Comparison of ENCODE assay signal across 14 cellular contexts in genomic region chr1:233627823-233628222, GRCh38. TPM values are rescaled to one million over a fixed set of nuclear protein-coding genes. Genes with fewer than 3 reads are reported as not detected.
DNase-seq lines count a peak whose midpoint lies in the region; ATAC-seq and TF ChIP-seq lines count a peak whose summit lies in the region.
"Had no signal": no experiment of that assay in that cellular context is flagged by ENCODE, and none has a peak within 500 bp of the region (broad histone marks: within the 10 kb centered on the region; RNA-seq: fewer than 3 reads in every experiment).

No MANE protein-coding gene starts in this region.

- H3K27ac Mint-ChIP-seq in activated T-helper 17 cell treated with anti-CD3 and anti-CD28 coated beads, Interleukin-2, amount 50 U/mL, for 72 hours = peak overlapping the region; percentile 79
- H3K27ac Mint-ChIP-seq: naive B cell, progenitor cell of endocrine pancreas had no signal

- peaks cover 19% of the 10 kb centered on the region for H3K27me3 Mint-ChIP-seq in activated T-helper 17 cell treated with anti-CD3 and anti-CD28 coated beads, Interleukin-2, amount 50 U/mL, for 72 hours
- H3K27me3 Mint-ChIP-seq: progenitor cell of endocrine pancreas had no signal

- in situ Hi-C loops in HAP-1 (cut with MboI; ENCODE audit: low sequenced_read_pairs) = no loop called here
- in situ Hi-C loops in gastrocnemius medialis (cut with MboI; ENCODE audit: low sequenced_read_pairs in 4 of 4) = no loop called here

- no peaks in the 10 kb centered on the region for H3K4me1 ChIP-seq in HAP-1
- no peaks in the 10 kb centered on the region for H3K4me1 ChIP-seq in gastrocnemius medialis
- no peaks in the 10 kb centered on the region for H3K4me1 ChIP-seq in psoas muscle
- H3K4me1 ChIP-seq: heart right ventricle, uterus had no signal

- H3K4me3 ChIP-seq in HAP-1 = no peak overlapping the region
- H3K4me3 ChIP-seq in gastrocnemius medialis = no peak overlapping the region
- no peak overlapping the region for H3K4me3 ChIP-seq in psoas muscle
- H3K4me3 ChIP-seq: cardiac muscle cell, heart right ventricle, uterus had no signal

- no peaks in the 10 kb centered on the region for H3K9me3 Mint-ChIP-seq in activated T-helper 17 cell treated with anti-CD3 and anti-CD28 coated beads, Interleukin-2, amount 50 U/mL, for 72 hours

- H3K36me3 ChIP-seq in HAP-1 (replicated peaks) (no peaks in the 10 kb centered on the region), gastrocnemius medialis (no peaks in the 10 kb centered on the region), psoas muscle (ENCODE audit: insufficient read depth in 1 of 2, low read depth in 1 of 2) (no peaks in the 10 kb centered on the region)
- H3K36me3 ChIP-seq: cardiac muscle cell, heart right ventricle, uterus had no signal

- intact Hi-C loops in gastrocnemius medialis (cut with DNase I; ENCODE audit: low total_unique reads) (no loop called here), psoas muscle (cut with DNase I) (no loop called here)

- peak; percentile 17 for DNase-seq in Daoy (ENCODE audit: low read depth)
- DNase-seq in HAP-1 (ENCODE audit: low spot score in 2 of 2) = no peak
- no peak for DNase-seq in gastrocnemius medialis
- DNase-seq in psoas muscle = no peak
- DNase-seq: heart right ventricle, naive B cell, NCI-H1048, uterus had no signal

- H3K27ac ChIP-seq in gastrocnemius medialis = no peak overlapping the region
- no peak overlapping the region for H3K27ac ChIP-seq in psoas muscle
- H3K27ac ChIP-seq: cardiac muscle cell, heart right ventricle, uterus had no signal

- peak; percentile 97 for ATAC-seq in GM18867 (IDR thresholded peaks at IDR 0.05; ENCODE audit: unreplicated experiment)
- peak; percentile 50 for ATAC-seq in HG03066 (IDR thresholded peaks at IDR 0.05; ENCODE audit: low read depth, unreplicated experiment)
- ATAC-seq in activated T-helper 17 cell treated with anti-CD3 and anti-CD28 coated beads, Interleukin-2, amount 50 U/mL, for 72 hours (replicated peaks) = peak; percentile 93
- no peak for ATAC-seq in HG03457 (IDR thresholded peaks at IDR 0.05; ENCODE audit: unreplicated experiment)
- ATAC-seq in gastrocnemius medialis = no peak
- ATAC-seq in psoas muscle = no peak
- ATAC-seq: heart right ventricle had no signal

- no peak for TF ChIP-seq POLR2A in gastrocnemius medialis (IDR thresholded peaks at IDR 0.05)

- H3K27me3 ChIP-seq in HAP-1 (ENCODE audit: low read depth) (no peaks in the 10 kb centered on the region), gastrocnemius medialis (no peaks in the 10 kb centered on the region), psoas muscle (ENCODE audit: insufficient read depth in 3 of 3, low read length in 2 of 3) (no peaks in the 10 kb centered on the region)
- H3K27me3 ChIP-seq: cardiac muscle cell, heart right ventricle, uterus had no signal

- no peaks in the 10 kb centered on the region for H3K36me3 Mint-ChIP-seq in activated T-helper 17 cell treated with anti-CD3 and anti-CD28 coated beads, Interleukin-2, amount 50 U/mL, for 72 hours (ENCODE audit: low read depth)
- H3K36me3 Mint-ChIP-seq: naive B cell had no signal

- TF ChIP-seq CTCF in gastrocnemius medialis (IDR thresholded peaks at IDR 0.05 in 4 of 5, conservative IDR thresholded peaks at IDR 0.05 in 1 of 5) = no peak
- TF ChIP-seq CTCF in psoas muscle (IDR thresholded peaks at IDR 0.05) = no peak

- 91 to 95% (median 91%) methylated on average over 4 of the region's 4 CpGs for WGBS in psoas muscle, 3 donors

- H3K9me3 ChIP-seq in HAP-1 = no peaks in the 10 kb centered on the region
- no peaks in the 10 kb centered on the region for H3K9me3 ChIP-seq in gastrocnemius medialis
- no peaks in the 10 kb centered on the region for H3K9me3 ChIP-seq in psoas muscle
- H3K9me3 ChIP-seq: heart right ventricle, uterus had no signal

- peak overlapping the region; percentile 46 for H3K4me3 Mint-ChIP-seq in activated T-helper 17 cell treated with anti-CD3 and anti-CD28 coated beads, Interleukin-2, amount 50 U/mL, for 72 hours
- H3K4me3 Mint-ChIP-seq: naive B cell had no signal

- no peaks in the 10 kb centered on the region for H3K4me1 Mint-ChIP-seq in activated T-helper 17 cell treated with anti-CD3 and anti-CD28 coated beads, Interleukin-2, amount 50 U/mL, for 72 hours
- H3K4me1 Mint-ChIP-seq: naive B cell had no signal

RNA-seq across cellular contexts. Expression of gene KCNK1, which starts 13.9 kb away (rescaled TPM):
- 12.7 and 19.3 TPM in 2 replicates for total RNA-seq in Daoy (2014; rRNA removed; shearing (Covaris generic))
- total RNA-seq in activated T-helper 17 cell treated with anti-CD3 and anti-CD28 coated beads, Interleukin-2, amount 50 U/mL, for 72 hours = 1 to 10 TPM; 3.4 to 10.0 TPM
- under 1 TPM in 2 of 4 donors, not detected in 2; 0.20 to 0.49 TPM for total RNA-seq in gastrocnemius medialis
- under 1 TPM in 3 of 4 donors, not detected in 1; 0.17 to 0.38 (median 0.20) TPM for total RNA-seq in psoas muscle
- under 1 TPM; 0.14 to 0.22 (median 0.18) TPM for polyA plus RNA-seq in psoas muscle

Comparison
In these comparisons a context has a peak if more than half of its experiments do, and no peak if none do; other contexts are left out.
1. ATAC-seq: peak in GM18867 (single experiment), HG03066 (single experiment) and activated T-helper 17 cell treated with anti-CD3 and anti-CD28 coated beads, Interleukin-2, amount 50 U/mL, for 72 hours (single experiment); none in HG03457 (single experiment), gastrocnemius medialis (0 of 2) and psoas muscle (0 of 4).